Comparison of ENCODE assay signal across 8 cellular contexts in genomic region chr6:33768644-33769120, GRCh38. TPM values are rescaled to one million over a fixed set of nuclear protein-coding genes. Genes with fewer than 3 reads are reported as not detected.
DNase-seq lines count a peak whose midpoint lies in the region; ATAC-seq and TF ChIP-seq lines count a peak whose summit lies in the region.

No MANE protein-coding gene starts in this region.

- intact Hi-C loops in psoas muscle (cut with DNase I): no loop called here
- intact Hi-C loops in aorta (cut with DNase I): loop anchor here in 1 of 2 donors (10.0 kb wide), 1 partner anchor 256 kb away; no protein-coding TSS in a partner anchor

- H3K27me3 Mint-ChIP-seq in activated naive CD8-positive, alpha-beta T cell treated with anti-CD3 and anti-CD28 coated beads, Interleukin-2, amount 10 ng/mL, durations not matched to agents 7 days and 5 days: peaks cover 4% of the 10 kb centered on the region

- no peaks in the 10 kb centered on the region for H3K9me3 Mint-ChIP-seq in activated naive CD8-positive, alpha-beta T cell treated with anti-CD3 and anti-CD28 coated beads, Interleukin-2, amount 10 ng/mL, durations not matched to agents 7 days and 5 days

- TF ChIP-seq CTCF in LNCAP (IDR thresholded peaks at IDR 0.05) (peak; percentile 85), cardiac muscle cell (IDR thresholded peaks at IDR 0.05; ENCODE audit: low read depth, low read length) (peak; percentile 94), psoas muscle (IDR thresholded peaks at IDR 0.05) (peak; percentile 76)

- H3K27ac ChIP-seq in cardiac muscle cell (no peak overlapping the region), psoas muscle (no peak overlapping the region), aorta (ENCODE audit: low read depth in 1 of 2, low read length in 2 of 2) (peak overlapping the region in 1 of 2 donors; percentile 7)

- no peak overlapping the region for H3K27ac Mint-ChIP-seq in activated naive CD8-positive, alpha-beta T cell treated with anti-CD3 and anti-CD28 coated beads, Interleukin-2, amount 10 ng/mL, durations not matched to agents 7 days and 5 days

- H3K36me3 Mint-ChIP-seq in activated naive CD8-positive, alpha-beta T cell treated with anti-CD3 and anti-CD28 coated beads, Interleukin-2, amount 10 ng/mL, durations not matched to agents 7 days and 5 days: no peaks in the 10 kb centered on the region

- H3K9me3 ChIP-seq in cardiac muscle cell (ENCODE audit: low read depth) (no peaks in the 10 kb centered on the region), psoas muscle (no peaks in the 10 kb centered on the region), aorta (ENCODE audit: control insufficient read depth, low read length) (no peaks in the 10 kb centered on the region)

- H3K36me3 ChIP-seq in cardiac muscle cell (peaks cover 7% of the 10 kb centered on the region), psoas muscle (ENCODE audit: insufficient read depth in 1 of 2, low read depth in 1 of 2) (peaks cover 4 to 16% of the 10 kb centered on the region in 2 donors), aorta (ENCODE audit: control insufficient read depth in 1 of 2, insufficient read depth in 2 of 2, low read length in 1 of 2) (no peaks in the 10 kb centered on the region)

- DNase-seq in GDM1 (lab: John Stamatoyannopoulos, UW) (peak; percentile 44), SKM-1 treated with dmso at 0.1 percent for 144 hours (lab: John Stamatoyannopoulos, UW; ENCODE audit: unreplicated experiment) (peak; percentile 43), cardiac muscle cell (ENCODE audit: low read depth in 1 of 2, low spot score in 1 of 2) (peak; percentile 83 to 89), psoas muscle (peak; percentile 82 to 90), aorta (peak; percentile 89 to 93)
- peak; percentile 80 for DNase-seq in activated naive CD8-positive, alpha-beta T cell treated with anti-CD3 and anti-CD28 coated beads, Interleukin-2, amount 10 ng/mL, durations not matched to agents 7 days and 5 days

- H3K4me1 Mint-ChIP-seq in activated naive CD8-positive, alpha-beta T cell treated with anti-CD3 and anti-CD28 coated beads, Interleukin-2, amount 10 ng/mL, durations not matched to agents 7 days and 5 days: peaks cover 4% of the 10 kb centered on the region

- no peak overlapping the region for H3K4me3 Mint-ChIP-seq in activated naive CD8-positive, alpha-beta T cell treated with anti-CD3 and anti-CD28 coated beads, Interleukin-2, amount 10 ng/mL, durations not matched to agents 7 days and 5 days

- H3K27me3 ChIP-seq in cardiac muscle cell: no peaks in the 10 kb centered on the region
- no peaks in the 10 kb centered on the region for H3K27me3 ChIP-seq in psoas muscle (ENCODE audit: insufficient read depth in 3 of 3, low read length in 2 of 3)
- no peaks in the 10 kb centered on the region for H3K27me3 ChIP-seq in aorta (ENCODE audit: control insufficient read depth in 1 of 2, insufficient read depth in 2 of 2, low read length in 1 of 2)

- POLR2A ChIA-PET in activated naive CD8-positive, alpha-beta T cell treated with anti-CD3 and anti-CD28 coated beads, Interleukin-2, amount 10 ng/mL, durations not matched to agents 7 days and 5 days (lab: Charles Lee): interaction anchor here (1.5 kb wide), 1 partner anchor 136 kb away, joined by 3 read pairs; no protein-coding TSS in a partner anchor

- H3K4me3 ChIP-seq in cardiac muscle cell (no peak overlapping the region), psoas muscle (no peak overlapping the region), aorta (ENCODE audit: low read length in 2 of 2) (no peak overlapping the region)

- ATAC-seq in activated naive CD8-positive, alpha-beta T cell treated with anti-CD3 and anti-CD28 coated beads, Interleukin-2, amount 10 ng/mL, durations not matched to agents 7 days and 5 days (ENCODE audit: low read depth): peak; percentile 76
- ATAC-seq in psoas muscle: peak; percentile 72 to 79 (median 78)
- peak; percentile 69 for ATAC-seq in aorta (ENCODE audit: low FRiP score)
- no peak for ATAC-seq in HG02852 (IDR thresholded peaks at IDR 0.05; ENCODE audit: unreplicated experiment)

- no peaks in the 10 kb centered on the region for H3K4me1 ChIP-seq in cardiac muscle cell (ENCODE audit: low read depth)
- H3K4me1 ChIP-seq in psoas muscle: peaks cover 23% of the 10 kb centered on the region
- no peaks in the 10 kb centered on the region for H3K4me1 ChIP-seq in aorta (ENCODE audit: control insufficient read depth in 1 of 2, insufficient read depth in 2 of 2, low read length in 2 of 2)

- 30 to 36% (median 32%) methylated on average over 7 of the region's 7 CpGs for WGBS in psoas muscle, 3 donors
- 32 to 33% methylated on average over 7 of the region's 7 CpGs for WGBS in aorta, 2 donors

RNA-seq across cellular contexts. Expression of gene LEMD2, which starts 20.2 kb away (rescaled TPM):
- total RNA-seq in activated naive CD8-positive, alpha-beta T cell treated with anti-CD3 and anti-CD28 coated beads, Interleukin-2, amount 10 ng/mL, durations not matched to agents 7 days and 5 days: 10 to 100 TPM; 83.9 to 84.7 TPM
- total RNA-seq in cardiac muscle cell (67.3 and 78.2 TPM in 2 replicates), psoas muscle (10 to 100 TPM; 21.3 to 38.8 (median 24.5) TPM), aorta (10 to 100 TPM; 46.6 to 59.8 TPM)
- polyA plus RNA-seq in cardiac muscle cell (65.4 and 79.0 TPM in 2 replicates), psoas muscle (10 to 100 TPM; 37.3 to 63.3 (median 45.0) TPM), aorta (10 to 100 TPM; 19.4 to 85.6 TPM)

RNA-seq across cellular contexts. Expression of gene IP6K3, which starts 22.0 kb away (rescaled TPM):
- not detected for total RNA-seq in activated naive CD8-positive, alpha-beta T cell treated with anti-CD3 and anti-CD28 coated beads, Interleukin-2, amount 10 ng/mL, durations not matched to agents 7 days and 5 days
- total RNA-seq in cardiac muscle cell (3.9 and 5.0 TPM in 2 replicates), psoas muscle (100 to 1,000 TPM; 113 to 363 (median 306) TPM), aorta (1 to 10 TPM in 1 of 2 donors, not detected in 1; 1.0 TPM)
- polyA plus RNA-seq in cardiac muscle cell (2.9 TPM in 2 replicates), psoas muscle (100 to 1,000 TPM in 2 of 3 donors, 10 to 100 TPM in 1; 95.7 to 220 (median 175) TPM), aorta (under 1 TPM in 1 of 2 donors, not detected in 1; 0.63 TPM)

RNA-seq across cellular contexts. Expression of gene MLN, which starts 35.1 kb away (rescaled TPM):
- not detected for total RNA-seq in activated naive CD8-positive, alpha-beta T cell treated with anti-CD3 and anti-CD28 coated beads, Interleukin-2, amount 10 ng/mL, durations not matched to agents 7 days and 5 days
- total RNA-seq in cardiac muscle cell (not detected in 2 replicates), psoas muscle (not detected), aorta (not detected)
- polyA plus RNA-seq in cardiac muscle cell (0.55 TPM in 1 of 2 replicates, not detected in the other), psoas muscle (not detected), aorta (1 to 10 TPM in 1 of 2 donors, not detected in 1; 2.6 TPM)

RNA-seq across cellular contexts. Expression of gene UQCC2, which starts 57.2 kb away (rescaled TPM):
- 10 to 100 TPM; 60.9 to 64.0 TPM for total RNA-seq in activated naive CD8-positive, alpha-beta T cell treated with anti-CD3 and anti-CD28 coated beads, Interleukin-2, amount 10 ng/mL, durations not matched to agents 7 days and 5 days
- total RNA-seq in cardiac muscle cell (35.7 and 40.1 TPM in 2 replicates), psoas muscle (100 to 1,000 TPM; 118 to 184 (median 145) TPM), aorta (10 to 100 TPM; 19.5 to 24.0 TPM)
- polyA plus RNA-seq in cardiac muscle cell (216 and 232 TPM in 2 replicates), psoas muscle (100 to 1,000 TPM; 129 to 158 (median 141) TPM), aorta (10 to 100 TPM; 14.7 to 48.2 TPM)

Comparison
In these comparisons a context has a peak if more than half of its experiments do, and no peak if none do; other contexts are left out.
1. RNA of gene IP6K3, which starts 22.0 kb away (total RNA-seq): 113 to 363 TPM in psoas muscle; 3.9 to 5.0 TPM in cardiac muscle cell, 1.0 TPM in aorta and not detected in activated naive CD8-positive, alpha-beta T cell treated with anti-CD3 and anti-CD28 coated beads, Interleukin-2, amount 10 ng/mL, durations not matched to agents 7 days and 5 days; every median in the first group is over 10 times any median in the second.
2. Peak in every context shown above with its lines, with median percentiles within 50 percentile points of each other: DNase-seq and CTCF ChIP-seq.